Comparison of ENCODE assay signal across 13 cellular contexts in the genomic region with DNA sequence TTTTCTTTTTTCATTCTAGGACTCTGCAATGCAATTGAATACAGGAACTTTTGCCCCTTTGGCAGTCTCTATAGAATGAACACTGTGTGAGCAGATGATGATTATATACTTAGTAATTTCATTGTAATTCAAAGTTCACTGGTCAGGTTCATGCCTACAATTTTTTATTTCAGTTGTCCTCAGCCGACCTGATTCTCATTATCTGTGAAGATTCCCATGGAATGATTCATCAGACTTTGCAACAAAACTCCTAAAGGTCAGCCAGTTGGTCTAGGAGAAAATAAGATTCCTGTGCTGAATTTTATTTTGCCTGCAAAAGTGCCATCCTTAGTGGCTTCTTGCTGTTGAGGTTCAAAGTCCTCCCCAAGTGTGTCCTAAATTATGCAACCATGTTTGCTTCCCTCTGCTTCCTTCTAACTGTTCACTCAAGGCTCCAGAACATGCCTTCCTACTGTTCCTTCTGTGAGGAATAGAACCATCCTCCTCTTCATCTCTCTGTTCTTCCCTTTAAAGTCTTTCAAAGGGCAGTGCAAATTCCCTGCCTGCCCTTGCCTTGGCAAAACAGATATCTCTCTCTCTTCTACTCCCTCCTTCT.
DNase-seq lines count a peak whose midpoint lies in the region; ATAC-seq and TF ChIP-seq lines count a peak whose summit lies in the region.
"Had no signal": no experiment of that assay in that cellular context is flagged by ENCODE, and none has a peak within 500 bp of the region (broad histone marks: within the 10 kb centered on the region; RNA-seq: fewer than 3 reads in every experiment).

No MANE protein-coding gene starts in this region.

- H3K36me3 ChIP-seq in tibial artery = no peaks in the 10 kb centered on the region
- H3K36me3 ChIP-seq: left ventricle myocardium inferior, sigmoid colon, stomach had no signal

- intact Hi-C loops in tibial artery (cut with DNase I; ENCODE audit: low total_unique reads) = no loop called here

- no peak overlapping the region for H3K27ac Mint-ChIP-seq in HFFc6
- H3K27ac Mint-ChIP-seq: nephron progenitor cell had no signal

- no peaks in the 10 kb centered on the region for H3K36me3 Mint-ChIP-seq in HFFc6 (ENCODE audit: low read depth)
- H3K36me3 Mint-ChIP-seq: CD8-positive, alpha-beta memory T cell had no signal

- peaks cover 5% of the 10 kb centered on the region; the same call in 1 of the 2 replicates for H3K4me1 Mint-ChIP-seq in HFFc6 (ENCODE audit: low read depth)
- H3K4me1 Mint-ChIP-seq: CD8-positive, alpha-beta memory T cell; nephron progenitor cell had no signal

- no peak for ATAC-seq in GM21717 (IDR thresholded peaks at IDR 0.05; ENCODE audit: unreplicated experiment)

- TF ChIP-seq CTCF in HFFc6 (IDR thresholded peaks at IDR 0.05) (no peak), tibial artery (IDR thresholded peaks at IDR 0.05) (no peak)

- no peaks in the 10 kb centered on the region for H3K27me3 ChIP-seq in tibial artery
- H3K27me3 ChIP-seq: sigmoid colon, stomach had no signal

- H3K9me3 ChIP-seq in tibial artery = no peaks in the 10 kb centered on the region
- H3K9me3 ChIP-seq: left ventricle myocardium inferior, sigmoid colon, stomach had no signal

- peak overlapping the region; percentile 38 to 45 for H3K27ac ChIP-seq in tibial artery
- H3K27ac ChIP-seq: left ventricle myocardium inferior, sigmoid colon, stomach had no signal

- no peaks in the 10 kb centered on the region; the same call in 1 of the 2 replicates for H3K27me3 Mint-ChIP-seq in HFFc6 (ENCODE audit: insufficient read depth)
- H3K27me3 Mint-ChIP-seq: CD8-positive, alpha-beta memory T cell had no signal

- H3K4me1 ChIP-seq in tibial artery = peaks cover 0 to 43% (median 13%) of the 10 kb centered on the region in 4 donors
- H3K4me1 ChIP-seq: left ventricle myocardium inferior, stomach had no signal

- no peak overlapping the region for H3K4me3 ChIP-seq in tibial artery
- H3K4me3 ChIP-seq: left ventricle myocardium inferior, sigmoid colon, stomach had no signal

- DNase-seq in HFFc6 (peak; percentile 28), amniotic epithelial cell (ENCODE audit: low read depth) (peak; percentile 41), fibroblast of the conjunctiva (ENCODE audit: low read depth) (peak; percentile 81), tibial artery (no peak), Ammon's horn (ENCODE audit: low spot score) (no peak)
- DNase-seq in stimulated activated CD4-positive, alpha-beta T cell treated with anti-CD3 and anti-CD28 coated beads, Interleukin-4, amount 100 ng/mL, for 1 hour = no peak
- DNase-seq: CD8-positive, alpha-beta memory T cell; left ventricle myocardium inferior; NCI-H1092; nephron progenitor cell; sigmoid colon; stomach had no signal

- no peak overlapping the region for H3K4me3 Mint-ChIP-seq in HFFc6
- H3K4me3 Mint-ChIP-seq: CD8-positive, alpha-beta memory T cell; nephron progenitor cell had no signal

- H3K9me3 Mint-ChIP-seq in HFFc6 = peaks cover 5% of the 10 kb centered on the region
- H3K9me3 Mint-ChIP-seq: CD8-positive, alpha-beta memory T cell; nephron progenitor cell had no signal

Comparison
In these comparisons a context has a peak if more than half of its experiments do, and no peak if none do; other contexts are left out.
1. DNase-seq: peak in HFFc6 (single experiment), amniotic epithelial cell (single experiment) and fibroblast of the conjunctiva (single experiment); none in tibial artery (0 of 2), stimulated activated CD4-positive, alpha-beta T cell treated with anti-CD3 and anti-CD28 coated beads, Interleukin-4, amount 100 ng/mL, for 1 hour (single experiment) and Ammon's horn (single experiment).